9 cellular contexts compared by ENCODE assay signal in genomic region chr1:225654277-225654597, GRCh38. TPM values are rescaled to one million over a fixed set of nuclear protein-coding genes. Genes with fewer than 3 reads are reported as not detected.
DNase-seq lines count a peak whose midpoint lies in the region; ATAC-seq and TF ChIP-seq lines count a peak whose summit lies in the region.
"Had no signal": no experiment of that assay in that cellular context is flagged by ENCODE, and none has a peak within 500 bp of the region (broad histone marks: within the 10 kb centered on the region; RNA-seq: fewer than 3 reads in every experiment).

No MANE protein-coding gene starts in this region.

- peaks cover 27% of the 10 kb centered on the region for H4K20me1 ChIP-seq in BLaER1

- H3K4me2 ChIP-seq in BLaER1: peak overlapping the region; percentile 96

- intact Hi-C loops in dorsolateral prefrontal cortex (cut with DNase I): loop anchor here (2.0 to 10.0 kb wide), 6 partner anchors 99 to 321 kb away; partner anchors contain the start of genes LBR (in 1 of the 2) and SRP9 (in 1 of the 2)

- DNase-seq in LoVo (ENCODE audit: low spot score) (peak; percentile 3), dorsolateral prefrontal cortex (no peak), nephron progenitor cell (no peak), Ammon's horn (ENCODE audit: low spot score) (no peak), CD1c-positive myeloid dendritic cell (ENCODE audit: extremely low spot score) (no peak)
- DNase-seq: NCI-H1694 had no signal

- H3K36me3 Mint-ChIP-seq in nephron progenitor cell (ENCODE audit: low read depth): no peaks in the 10 kb centered on the region

- H3K4me1 ChIP-seq in BLaER1: peaks cover 36% of the 10 kb centered on the region

- H3K9me3 ChIP-seq in BLaER1: no peaks in the 10 kb centered on the region

- TF ChIP-seq CTCF in dorsolateral prefrontal cortex (IDR thresholded peaks at IDR 0.05 in 54 of 56, conservative IDR thresholded peaks at IDR 0.05 in 2 of 56; ENCODE audit: low read depth in 1 of 56, partially characterized antibody in 56 of 56): no peak
- TF ChIP-seq CTCF in nephron progenitor cell (IDR thresholded peaks at IDR 0.05): no peak

- ATAC-seq in GM19463 (IDR thresholded peaks at IDR 0.05; ENCODE audit: unreplicated experiment): no peak
- no peak for ATAC-seq in GM18873 (IDR thresholded peaks at IDR 0.05; ENCODE audit: low FRiP score, unreplicated experiment)

- H3K9ac ChIP-seq in BLaER1: no peak overlapping the region

- H3K27ac ChIP-seq in BLaER1 (no peak overlapping the region), dorsolateral prefrontal cortex (peak overlapping the region; percentile 84 to 100 (median 98))

- H3K4me1 Mint-ChIP-seq in nephron progenitor cell: peaks cover 51% of the 10 kb centered on the region

- no peaks in the 10 kb centered on the region for H3K9me3 Mint-ChIP-seq in nephron progenitor cell

- H3K4me3 ChIP-seq in BLaER1: peak overlapping the region; percentile 97
- H3K4me3 ChIP-seq in dorsolateral prefrontal cortex: peak overlapping the region; percentile 68 to 98 (median 90)

- no peak overlapping the region for H3K27ac Mint-ChIP-seq in nephron progenitor cell

- peak overlapping the region; percentile 85 for H3K4me3 Mint-ChIP-seq in nephron progenitor cell

- H3K27me3 ChIP-seq in BLaER1 (peaks cover 7% of the 10 kb centered on the region), dorsolateral prefrontal cortex (no peaks in the 10 kb centered on the region)

- H3K36me3 ChIP-seq in BLaER1: no peaks in the 10 kb centered on the region

- peaks cover 9% of the 10 kb centered on the region for H3K27me3 Mint-ChIP-seq in nephron progenitor cell (ENCODE audit: low read depth, poor library complexity)

RNA-seq across cellular contexts. Expression of gene ENAH, which starts 1.3 kb away (rescaled TPM):
- total RNA-seq in dorsolateral prefrontal cortex: 100 to 1,000 TPM in 9 of 120 experiments, 10 to 100 TPM in 111; 57.3 to 134 (median 81.4) TPM
